25 cellular contexts compared by ENCODE assay signal in the genomic region with DNA sequence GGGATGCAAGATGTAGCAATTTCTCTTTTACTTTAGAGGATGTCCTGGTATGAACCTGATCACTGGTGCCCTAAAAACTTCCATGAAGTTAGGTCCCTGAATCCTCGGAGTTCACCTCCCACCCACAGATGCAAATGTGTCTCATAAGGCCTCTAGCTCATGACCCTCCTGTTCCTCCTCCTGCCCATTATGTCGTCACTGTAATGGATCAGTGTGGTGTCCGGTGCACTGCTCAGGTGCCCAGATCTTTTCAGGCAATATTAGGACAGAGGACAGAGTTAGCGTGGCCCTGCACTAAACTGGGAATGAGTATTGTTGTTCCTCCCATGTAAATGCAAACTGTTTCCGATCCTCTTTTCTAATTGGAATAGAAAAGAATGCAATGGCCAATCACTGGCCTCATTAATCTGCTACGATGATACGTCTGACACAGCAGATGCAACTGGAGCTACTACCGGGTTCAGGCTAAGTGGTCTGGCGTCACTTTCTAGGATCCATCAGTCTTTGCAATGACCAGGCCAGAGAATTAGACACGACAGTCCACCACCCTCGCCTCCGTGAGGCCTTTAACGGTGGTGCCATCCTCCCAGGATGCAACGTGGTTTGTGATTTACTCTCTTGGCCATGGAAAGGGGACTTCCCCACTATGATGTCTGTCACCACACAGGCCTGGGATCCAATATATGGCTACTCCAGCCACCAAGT. TPM values are rescaled to one million over a fixed set of nuclear protein-coding genes. Genes with fewer than 3 reads are reported as not detected.
A peak's percentile ranks its signal among the peaks of the same experiment; 100 is the strongest.
DNase-seq lines count a peak whose midpoint lies in the region; ATAC-seq and TF ChIP-seq lines count a peak whose summit lies in the region.
"Had no signal": no experiment of that assay in that cellular context is flagged by ENCODE, and none has a peak within 500 bp of the region (broad histone marks: within the 10 kb centered on the region; RNA-seq: fewer than 3 reads in every experiment).

No MANE protein-coding gene starts in this region.

- no peaks in the 10 kb centered on the region for H3K9me3 ChIP-seq in transverse colon
- peaks cover 0 to 4% (median 0%) of the 10 kb centered on the region in 4 donors for H3K9me3 ChIP-seq in tibial nerve
- H3K9me3 ChIP-seq: adrenal gland, BE2C, lower lobe of right lung had no signal

- H3K27me3 ChIP-seq in transverse colon (peaks cover 26% of the 10 kb centered on the region), tibial nerve (peaks cover 0 to 2% of the 10 kb centered on the region in 2 donors)
- H3K27me3 ChIP-seq: BE2C, MG63 had no signal

- in situ Hi-C loops in transverse colon (cut with MboI; ENCODE audit: low pct_ligation_motif_present in 1 of 4, low pct_unique_long_range_greater_than_20kb in 1 of 4, low sequenced_read_pairs in 3 of 4): no loop called here

- H3K4me3 Mint-ChIP-seq in activated CD8-positive, alpha-beta memory T cell treated with anti-CD3 and anti-CD28 coated beads, Interleukin-2, amount 10 ng/mL, durations not matched to agents 7 days and 5 days: no peak overlapping the region
- H3K4me3 Mint-ChIP-seq in nephron progenitor cell: peak overlapping the region; percentile 4
- H3K4me3 Mint-ChIP-seq: IgD-negative memory B cell; stimulated activated naive CD8-positive, alpha-beta T cell treated with anti-CD3 and anti-CD28 coated beads, Interleukin-15, Interleukin-2, amounts not matched to agents 100 ng/mL and 50 ng/mL, for 24 hours had no signal

- H3K36me3 ChIP-seq in transverse colon (no peaks in the 10 kb centered on the region), tibial nerve (no peaks in the 10 kb centered on the region)
- H3K36me3 ChIP-seq: adrenal gland, BE2C, lower lobe of right lung had no signal

- H3K27ac Mint-ChIP-seq in activated CD8-positive, alpha-beta memory T cell treated with anti-CD3 and anti-CD28 coated beads, Interleukin-2, amount 10 ng/mL, durations not matched to agents 7 days and 5 days: no peak overlapping the region
- peak overlapping the region; percentile 61 for H3K27ac Mint-ChIP-seq in nephron progenitor cell
- H3K27ac Mint-ChIP-seq: activated T-helper 2 cell treated with anti-CD3 and anti-CD28 coated beads, Interferon-gamma antibody, Interleukin-2, Interleukin-4, amounts not matched to agents 10 μg/mL and 5 μg/mL and 100 μg/mL, durations not matched to agents 14 hours and 24 hours and 36 hours; IgD-negative memory B cell; stimulated activated naive CD8-positive, alpha-beta T cell treated with anti-CD3 and anti-CD28 coated beads, Interleukin-15, Interleukin-2, amounts not matched to agents 100 ng/mL and 50 ng/mL, for 24 hours had no signal

- peaks cover 12% of the 10 kb centered on the region for H3K27me3 Mint-ChIP-seq in activated CD8-positive, alpha-beta memory T cell treated with anti-CD3 and anti-CD28 coated beads, Interleukin-2, amount 10 ng/mL, durations not matched to agents 7 days and 5 days
- peaks cover 28% of the 10 kb centered on the region for H3K27me3 Mint-ChIP-seq in nephron progenitor cell (ENCODE audit: low read depth, poor library complexity)

- CTCF ChIA-PET in activated CD8-positive, alpha-beta memory T cell treated with anti-CD3 and anti-CD28 coated beads, Interleukin-2, amount 10 ng/mL, durations not matched to agents 7 days and 5 days (lab: Charles Lee): no interaction called here

- H3K4me1 ChIP-seq in transverse colon: peaks cover 12 to 31% (median 24%) of the 10 kb centered on the region in 4 donors
- H3K4me1 ChIP-seq in tibial nerve: peaks cover 0 to 40% (median 3%) of the 10 kb centered on the region in 4 donors
- H3K4me1 ChIP-seq: adrenal gland, BE2C, lower lobe of right lung, parathyroid adenoma had no signal

- intact Hi-C loops in transverse colon (cut with DNase I; ENCODE audit: low total_unique reads): loop anchor here (5.0 kb wide), 1 partner anchor 37 kb away; no protein-coding TSS in a partner anchor

- no peak for TF ChIP-seq POLR2A in transverse colon (IDR thresholded peaks at IDR 0.05)
- no peak for TF ChIP-seq POLR2A in tibial nerve (IDR thresholded peaks at IDR 0.05)

- peaks cover 8% of the 10 kb centered on the region for H3K36me3 Mint-ChIP-seq in activated CD8-positive, alpha-beta memory T cell treated with anti-CD3 and anti-CD28 coated beads, Interleukin-2, amount 10 ng/mL, durations not matched to agents 7 days and 5 days
- peaks cover 10% of the 10 kb centered on the region for H3K36me3 Mint-ChIP-seq in nephron progenitor cell (ENCODE audit: low read depth)
- H3K36me3 Mint-ChIP-seq: IgD-negative memory B cell had no signal

- TF ChIP-seq EP300 in transverse colon (IDR thresholded peaks at IDR 0.05; ENCODE audit: low read depth) (no peak), tibial nerve (IDR thresholded peaks at IDR 0.05) (no peak)

- ATAC-seq in activated CD8-positive, alpha-beta memory T cell treated with anti-CD3 and anti-CD28 coated beads, Interleukin-2, amount 10 ng/mL, durations not matched to agents 7 days and 5 days: no peak
- ATAC-seq: lower lobe of right lung, Right ventricle myocardium inferior had no signal

- 67 to 93% methylated on average over 6 to 14 of the region's 14 CpGs for WGBS in transverse colon (ENCODE audit: low coverage in 1 of 2), 2 donors
- WGBS in tibial nerve, 2 donors: 73 to 85% methylated on average over 9 to 14 of the region's 14 CpGs

- DNase-seq in activated CD8-positive, alpha-beta memory T cell treated with anti-CD3 and anti-CD28 coated beads, Interleukin-2, amount 10 ng/mL, durations not matched to agents 7 days and 5 days: peak; percentile 30
- no peak for DNase-seq in activated CD8-positive, alpha-beta memory T cell treated with anti-CD3 and anti-CD28 coated beads, Interleukin-2, amount 50 U/mL, for 48 hours
- DNase-seq in coronary artery (ENCODE audit: low spot score): peak; percentile 43
- no peak for DNase-seq in nephron progenitor cell
- DNase-seq in transverse colon: no peak
- DNase-seq in tibial nerve (ENCODE audit: low spot score in 2 of 2): no peak
- no peak for DNase-seq in effector CD4-positive, alpha-beta T cell
- no peak for DNase-seq in DMS 273 treated with DMSO at 0.1 percent for 48 hours (lab: John Stamatoyannopoulos, UW)
- DNase-seq: activated CD4-positive, CD25-positive, alpha-beta regulatory T cell treated with anti-CD3 and anti-CD28 coated beads, Interleukin-2, amount 50 U/mL, for 72 hours; BE2C; foreskin melanocyte; GF-D8; GM23248; hippocampal formation; lower lobe of right lung; MG63; NCI-H1694; NCI-H526 treated with DMSO at 0.1 percent for 48 hours; SW 1271 had no signal

- peaks cover 10% of the 10 kb centered on the region for H3K9me3 Mint-ChIP-seq in activated CD8-positive, alpha-beta memory T cell treated with anti-CD3 and anti-CD28 coated beads, Interleukin-2, amount 10 ng/mL, durations not matched to agents 7 days and 5 days (ENCODE audit: low read depth)
- H3K9me3 Mint-ChIP-seq in nephron progenitor cell: peaks cover 23% of the 10 kb centered on the region

- H3K4me1 Mint-ChIP-seq in activated CD8-positive, alpha-beta memory T cell treated with anti-CD3 and anti-CD28 coated beads, Interleukin-2, amount 10 ng/mL, durations not matched to agents 7 days and 5 days: peaks cover 7% of the 10 kb centered on the region
- H3K4me1 Mint-ChIP-seq in nephron progenitor cell: peaks cover 28% of the 10 kb centered on the region
- H3K4me1 Mint-ChIP-seq: IgD-negative memory B cell had no signal

- TF ChIP-seq CTCF in coronary artery (IDR thresholded peaks at IDR 0.05): no peak
- no peak for TF ChIP-seq CTCF in nephron progenitor cell (IDR thresholded peaks at IDR 0.05)
- no peak for TF ChIP-seq CTCF in transverse colon (IDR thresholded peaks at IDR 0.05)
- TF ChIP-seq CTCF in tibial nerve (IDR thresholded peaks at IDR 0.05): no peak

- no peak overlapping the region for H3K4me3 ChIP-seq in coronary artery
- H3K4me3 ChIP-seq in transverse colon: no peak overlapping the region
- no peak overlapping the region for H3K4me3 ChIP-seq in tibial nerve
- H3K4me3 ChIP-seq: adrenal gland, GM23248, lower lobe of right lung, MG63 had no signal

- peak overlapping the region; percentile 84 to 99 for H3K27ac ChIP-seq in coronary artery
- peak overlapping the region; percentile 89 to 98 (median 94) for H3K27ac ChIP-seq in transverse colon
- peak overlapping the region in 2 of 4 donors; percentile 17 to 43 for H3K27ac ChIP-seq in tibial nerve
- H3K27ac ChIP-seq: adrenal gland, GM23248, lower lobe of right lung, parathyroid adenoma had no signal

RNA-seq across cellular contexts. Expression of gene COL6A2, which starts 3.4 kb away (rescaled TPM):
- total RNA-seq in activated CD8-positive, alpha-beta memory T cell treated with anti-CD3 and anti-CD28 coated beads, Interleukin-2, amount 10 ng/mL, durations not matched to agents 7 days and 5 days: 10 to 100 TPM in 1 of 2 experiments, 1 to 10 TPM in 1; 5.0 to 17.9 TPM
- total RNA-seq in transverse colon: 100 to 1,000 TPM; 172 to 550 (median 346) TPM
- total RNA-seq in tibial nerve: 1,000 to 10,000 TPM in 1 of 4 donors, 100 to 1,000 TPM in 3; 470 to 1,210 (median 744) TPM

Comparison
In these comparisons a context has a peak if more than half of its experiments do, and no peak if none do; other contexts are left out.
1. DNase-seq: peak in activated CD8-positive, alpha-beta memory T cell treated with anti-CD3 and anti-CD28 coated beads, Interleukin-2, amount 10 ng/mL, durations not matched to agents 7 days and 5 days (single experiment) and coronary artery (single experiment); none in activated CD8-positive, alpha-beta memory T cell treated with anti-CD3 and anti-CD28 coated beads, Interleukin-2, amount 50 U/mL, for 48 hours (single experiment), nephron progenitor cell (single experiment), transverse colon (single experiment), tibial nerve (0 of 2), effector CD4-positive, alpha-beta T cell (single experiment) and DMS 273 treated with DMSO at 0.1 percent for 48 hours (single experiment).
2. RNA of gene COL6A2, which starts 3.4 kb away (total RNA-seq): 470 to 1,210 TPM in tibial nerve and 172 to 550 TPM in transverse colon; 5.0 to 17.9 TPM in activated CD8-positive, alpha-beta memory T cell treated with anti-CD3 and anti-CD28 coated beads, Interleukin-2, amount 10 ng/mL, durations not matched to agents 7 days and 5 days; every median in the first group is over 4 times any median in the second.